ENCODE assay signal across 9 cellular contexts in the genomic region with DNA sequence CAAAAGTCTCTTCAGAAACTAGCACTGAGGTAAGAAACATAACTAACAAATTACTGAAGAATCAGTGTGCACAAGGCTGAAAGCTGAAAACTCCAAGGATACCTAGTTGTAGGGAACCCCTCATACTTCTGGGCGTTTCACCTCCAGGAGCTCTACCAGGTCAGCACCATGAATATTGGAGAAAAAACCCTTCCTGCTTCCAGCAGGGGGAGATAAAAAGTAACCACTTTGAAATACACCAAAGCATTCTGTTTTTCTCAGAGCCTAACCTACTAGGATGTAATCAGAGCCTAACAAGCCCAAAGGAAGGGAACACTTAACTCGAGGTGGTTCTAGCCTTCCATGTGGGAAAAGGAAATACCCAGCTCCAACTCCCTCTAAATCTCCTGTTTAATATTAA.
A peak's percentile ranks its signal among the peaks of the same experiment; 100 is the strongest.
DNase-seq lines count a peak whose midpoint lies in the region; ATAC-seq and TF ChIP-seq lines count a peak whose summit lies in the region.
"Had no signal": no experiment of that assay in that cellular context is flagged by ENCODE, and none has a peak within 500 bp of the region (broad histone marks: within the 10 kb centered on the region; RNA-seq: fewer than 3 reads in every experiment).

No MANE protein-coding gene starts in this region.

- no peaks in the 10 kb centered on the region for H3K27me3 ChIP-seq in psoas muscle (ENCODE audit: insufficient read depth in 3 of 3, low read length in 2 of 3)

- intact Hi-C loops in psoas muscle (cut with DNase I), result no loop called here

- H3K9me3 Mint-ChIP-seq in endothelial cell (ENCODE audit: unreplicated experiment), result no peaks in the 10 kb centered on the region

- DNase-seq in NCI-H2107 treated with DMSO at 0.1 percent for 48 hours (lab: John Stamatoyannopoulos, UW; ENCODE audit: unreplicated experiment) (peak; percentile 13), NCI-H2107 (lab: John Stamatoyannopoulos, UW) (no peak), NAMALWA (ENCODE audit: low spot score) (peak; percentile 84), endothelial cell (ENCODE audit: low spot score) (no peak), psoas muscle (no peak), NCI-H510A treated with DMSO at 0.1 percent for 48 hours (lab: John Stamatoyannopoulos, UW) (no peak)
- DNase-seq in stimulated activated CD4-positive, alpha-beta T cell treated with anti-CD3 and anti-CD28 coated beads, Interleukin-4, amount 100 ng/mL, for 24 hours, result no peak
- DNase-seq: midbrain had no signal

- no peaks in the 10 kb centered on the region for H3K4me1 ChIP-seq in psoas muscle

- H3K27ac ChIP-seq in psoas muscle, result no peak overlapping the region

- whole genome bisulfite sequencing in psoas muscle, 3 donors, result 39 to 49% (median 42%) methylated on average over 2 of the region's 2 CpGs

- ATAC-seq in psoas muscle, result no peak
- ATAC-seq in GM21717 (IDR thresholded peaks at IDR 0.05; ENCODE audit: unreplicated experiment), result no peak

- no peaks in the 10 kb centered on the region for H3K27me3 Mint-ChIP-seq in endothelial cell (ENCODE audit: unreplicated experiment)

- no peak overlapping the region for H3K4me3 ChIP-seq in psoas muscle

- TF ChIP-seq CTCF in endothelial cell (IDR thresholded peaks at IDR 0.05; ENCODE audit: unreplicated experiment) (peak; percentile 43), psoas muscle (IDR thresholded peaks at IDR 0.05) (peak; percentile 21)

- no peak overlapping the region for H3K27ac Mint-ChIP-seq in endothelial cell (ENCODE audit: unreplicated experiment)

- H3K4me3 Mint-ChIP-seq in endothelial cell (ENCODE audit: unreplicated experiment), result no peak overlapping the region

- H3K9me3 ChIP-seq in psoas muscle, result no peaks in the 10 kb centered on the region

- H3K4me1 Mint-ChIP-seq in endothelial cell (ENCODE audit: unreplicated experiment), result no peaks in the 10 kb centered on the region

- no peaks in the 10 kb centered on the region for H3K36me3 ChIP-seq in psoas muscle (ENCODE audit: insufficient read depth in 1 of 2, low read depth in 1 of 2)

- H3K36me3 Mint-ChIP-seq in endothelial cell (ENCODE audit: low read depth, unreplicated experiment), result no peaks in the 10 kb centered on the region

Comparison
In these comparisons a context has a peak if more than half of its experiments do, and no peak if none do; other contexts are left out.
1. DNase-seq: peak in NCI-H2107 treated with DMSO at 0.1 percent for 48 hours (single experiment) and NAMALWA (single experiment); none in NCI-H2107 (single experiment), endothelial cell (single experiment), psoas muscle (0 of 2), stimulated activated CD4-positive, alpha-beta T cell treated with anti-CD3 and anti-CD28 coated beads, Interleukin-4, amount 100 ng/mL, for 24 hours (single experiment) and NCI-H510A treated with DMSO at 0.1 percent for 48 hours (single experiment).